ENCODE assay signal across 22 cellular contexts in genomic region chr3:141776376-141776775, GRCh38. TPM values are rescaled to one million over a fixed set of nuclear protein-coding genes. Genes with fewer than 3 reads are reported as not detected.
DNase-seq lines count a peak whose midpoint lies in the region; ATAC-seq, FAIRE-seq and TF ChIP-seq lines count a peak whose summit lies in the region.
"Had no signal": no experiment of that assay in that cellular context is flagged by ENCODE, and none has a peak within 500 bp of the region (broad histone marks: within the 10 kb centered on the region; RNA-seq: fewer than 3 reads in every experiment).

No MANE protein-coding gene starts in this region.

- H3K9me3 ChIP-seq in Panc1 (ENCODE audit: control insufficient read depth, insufficient read depth, low read depth, low read length) (no peaks in the 10 kb centered on the region), neuronal stem cell (replicated peaks in 1 of 2; ENCODE audit: control insufficient read depth in 2 of 2, insufficient read depth in 1 of 2, low read depth in 1 of 2, low read length in 2 of 2) (no peaks in the 10 kb centered on the region)
- H3K9me3 ChIP-seq: A549, BE2C had no signal

- H3K4me1 ChIP-seq in Panc1 (ENCODE audit: control insufficient read depth, insufficient read depth, low read length) (no peaks in the 10 kb centered on the region), neuronal stem cell (ENCODE audit: control insufficient read depth in 2 of 2, insufficient read depth in 1 of 2, low read depth in 1 of 2, low read length in 2 of 2) (peaks cover 0 to 2% of the 10 kb centered on the region in 2 donors)
- H3K4me1 ChIP-seq: A549, BE2C had no signal

- DNase-seq in Panc1 (ENCODE audit: low read depth, low spot score) (no peak), mesenteric fat pad (ENCODE audit: low spot score) (peak; percentile 80), neuronal stem cell (ENCODE audit: low spot score) (no peak), SKM-1 (lab: John Stamatoyannopoulos, UW; ENCODE audit: unreplicated experiment) (no peak), D721Med (ENCODE audit: insufficient read length, low spot score) (no peak)
- DNase-seq: 8988T; ACHN; AML-193; BE2C; Calu3; CD4-positive, alpha-beta T cell; CD8-positive, alpha-beta memory T cell; DMS153; DND-41; H7; HCEC 1CT had no signal

- peak overlapping the region; percentile 19 for H2AFZ ChIP-seq in neuronal stem cell (ENCODE audit: low read length)

- H3K9ac ChIP-seq in neuronal stem cell (ENCODE audit: low read depth, low read length, poor library complexity) = no peak overlapping the region
- H3K9ac ChIP-seq: BLaER1 treated with 17β-estradiol and CSF1 and Interleukin-3, amounts not matched to agents 10 nM and 100 nM had no signal

- peak overlapping the region; percentile 44 for H3K18ac ChIP-seq in neuronal stem cell (ENCODE audit: low read length)

- CTCF ChIA-PET in Panc1 (lab: Charles Lee) = no interaction called here

- no peak overlapping the region for H3K4me2 ChIP-seq in neuronal stem cell (ENCODE audit: insufficient read depth, low read length, poor library complexity, severe bottlenecking)
- H3K4me2 ChIP-seq: A549; BLaER1 treated with 17β-estradiol and CSF1 and Interleukin-3, amounts not matched to agents 10 nM and 100 nM had no signal

- no CpG with 5 or more reads among the region's 14 CpGs for WGBS in neuronal stem cell (ENCODE audit: extremely low coverage in 2 of 2, insufficient read length in 2 of 2, insufficient replicate concordance in 1 of 2), 2 donors

- no peak overlapping the region for H3K14ac ChIP-seq in neuronal stem cell (ENCODE audit: low read length)

- H3K27ac ChIP-seq in Panc1 (ENCODE audit: low read length) (no peak overlapping the region), neuronal stem cell (replicated peaks; ENCODE audit: low read length) (no peak overlapping the region)
- H3K27ac ChIP-seq: A549; BLaER1 treated with 17β-estradiol and CSF1 and Interleukin-3, amounts not matched to agents 10 nM and 100 nM had no signal

- H3K36me3 ChIP-seq in Panc1 (ENCODE audit: control insufficient read depth, insufficient read depth, low read length) (no peaks in the 10 kb centered on the region), neuronal stem cell (replicated peaks in 1 of 2; ENCODE audit: control insufficient read depth in 2 of 2, insufficient read depth in 2 of 2, low read length in 2 of 2) (no peaks in the 10 kb centered on the region)
- H3K36me3 ChIP-seq: BE2C; BLaER1 treated with 17β-estradiol and CSF1 and Interleukin-3, amounts not matched to agents 10 nM and 100 nM had no signal

- no peak overlapping the region for H2BK120ac ChIP-seq in neuronal stem cell (ENCODE audit: low read depth, low read length)

- TF ChIP-seq CTCF in Panc1 (IDR thresholded peaks at IDR 0.05) (no peak), D721Med (IDR thresholded peaks at IDR 0.05; ENCODE audit: insufficient read depth, missing control alignments) (no peak)

- H2BK5ac ChIP-seq in neuronal stem cell (ENCODE audit: low read length) = no peak overlapping the region

- H3K4me3 ChIP-seq in Panc1 (ENCODE audit: low read depth in 2 of 2, low read length in 2 of 2) (no peak overlapping the region), neuronal stem cell (ENCODE audit: low read length in 2 of 2) (no peak overlapping the region)
- H3K4me3 ChIP-seq: A549; BLaER1 treated with 17β-estradiol and CSF1 and Interleukin-3, amounts not matched to agents 10 nM and 100 nM had no signal

- no peak overlapping the region for H2BK15ac ChIP-seq in neuronal stem cell (ENCODE audit: low read length)

- POLR2A ChIA-PET in Panc1 (lab: Charles Lee) = no interaction called here

- H3K4ac ChIP-seq in neuronal stem cell (ENCODE audit: low read length) = no peak overlapping the region

- peak; percentile 43 for ATAC-seq in Panc1
- ATAC-seq in HG03354 (IDR thresholded peaks at IDR 0.05; ENCODE audit: poor library complexity, severe bottlenecking, unreplicated experiment) = no peak
- ATAC-seq: A549 had no signal

- H4K91ac ChIP-seq in neuronal stem cell (ENCODE audit: low read depth, low read length, poor library complexity) = no peak overlapping the region

- in situ Hi-C loops in Panc1 (cut with HindIII; ENCODE audit: low pct_unique_long_range_greater_than_20kb, low sequenced_read_pairs) = no loop called here

- FAIRE-seq in D721Med (lab: Jason Lieb, UNC) = no peak
- FAIRE-seq: A549, G401.6, GM12892, H1 had no signal

- no TSS peak for BruUV-seq in Panc1 (replicated peaks; lab: Mats Ljungman, UMichigan)

- H2AK5ac ChIP-seq in neuronal stem cell (ENCODE audit: low read depth, low read length) = no peak overlapping the region

- H2BK12ac ChIP-seq in neuronal stem cell (ENCODE audit: low read length) = no peak overlapping the region

- no peak overlapping the region for H4K8ac ChIP-seq in neuronal stem cell (ENCODE audit: low read depth, low read length)

- H3K79me1 ChIP-seq in neuronal stem cell (ENCODE audit: low read depth, low read length) = no peaks in the 10 kb centered on the region

- intact Hi-C loops in Panc1 (cut with micrococcal nuclease; ENCODE audit: unreplicated experiment) = no loop called here

- H3K27me3 ChIP-seq in Panc1 (ENCODE audit: control insufficient read depth, insufficient read depth, low read length) = no peaks in the 10 kb centered on the region
- H3K27me3 ChIP-seq in neuronal stem cell (ENCODE audit: control insufficient read depth in 3 of 3, insufficient read depth in 3 of 3, low read depth in 1 of 3, low read length in 3 of 3) = no peaks in the 10 kb centered on the region
- H3K27me3 ChIP-seq: BE2C; BLaER1 treated with 17β-estradiol and CSF1 and Interleukin-3, amounts not matched to agents 10 nM and 100 nM had no signal

- H3K23ac ChIP-seq in neuronal stem cell (ENCODE audit: low read depth, low read length, poor library complexity) = no peak overlapping the region

RNA-seq across cellular contexts. Expression of gene GRK7, which starts 13.2 kb away (rescaled TPM):
- total RNA-seq in Panc1 (2021; ENCODE audit: unreplicated experiment) = 0.10 TPM
- not detected for polyA plus RNA-seq in Panc1 (2012; ENCODE audit: insufficient read length)
- total RNA-seq in mesenteric fat pad = not detected
- polyA plus RNA-seq in neuronal stem cell (2013, experiment 1 of 2) = not detected
- polyA plus RNA-seq in neuronal stem cell (2013, experiment 2 of 2) = not detected
- total RNA-seq: Calu3; CD8-positive, alpha-beta memory T cell; H1; H7 had no signal
- polyA plus RNA-seq: CD8-positive, alpha-beta memory T cell; H1 had no signal

RNA-seq across cellular contexts. Expression of gene RNF7, which starts 38.3 kb away (rescaled TPM):
- total RNA-seq in Panc1 (2021; ENCODE audit: unreplicated experiment) = 87.3 TPM
- polyA plus RNA-seq in Panc1 (2012; ENCODE audit: insufficient read length) = 80.0 TPM
- total RNA-seq in mesenteric fat pad = 76.3 TPM
- 98.2 TPM for polyA plus RNA-seq in neuronal stem cell (2013, experiment 1 of 2)
- polyA plus RNA-seq in neuronal stem cell (2013, experiment 2 of 2) = 98.2 TPM
